ENCODE assay signal across 22 cellular contexts in genomic region chr1:175195281-175195680, GRCh38. TPM values are rescaled to one million over a fixed set of nuclear protein-coding genes. Genes with fewer than 3 reads are reported as not detected.
DNase-seq lines count a peak whose midpoint lies in the region; ATAC-seq and TF ChIP-seq lines count a peak whose summit lies in the region.
"Had no signal": no experiment of that assay in that cellular context is flagged by ENCODE, and none has a peak within 500 bp of the region (broad histone marks: within the 10 kb centered on the region; RNA-seq: fewer than 3 reads in every experiment).

No MANE protein-coding gene starts in this region.

- no peak overlapping the region for H2AFZ ChIP-seq in mesenchymal stem cell (ENCODE audit: low read depth, low read length)

- H4K91ac ChIP-seq in mesenchymal stem cell (ENCODE audit: low read length): no peak overlapping the region

- H3K27ac ChIP-seq in mesenchymal stem cell (ENCODE audit: low read length, poor library complexity, severe bottlenecking): no peak overlapping the region
- H3K27ac ChIP-seq: tibial nerve had no signal

- H3K23ac ChIP-seq in mesenchymal stem cell (ENCODE audit: low read length in 2 of 2): no peak overlapping the region

- H3K4me3 Mint-ChIP-seq in activated B cell treated with CpG ODN at 0.5 μM for 24 hours: peak overlapping the region; percentile 29
- H3K4me3 Mint-ChIP-seq: mesothelial cell of epicardium, nephron progenitor cell had no signal

- H3K9me3 ChIP-seq in mesenchymal stem cell (ENCODE audit: control insufficient read depth, low read length): no peaks in the 10 kb centered on the region
- H3K9me3 ChIP-seq: tibial nerve had no signal

- H3K36me3 ChIP-seq in mesenchymal stem cell (ENCODE audit: control insufficient read depth in 1 of 2, insufficient read depth in 2 of 2, low read depth in 1 of 2, low read length in 2 of 2): no peaks in the 10 kb centered on the region
- H3K36me3 ChIP-seq: tibial nerve had no signal

- no peak overlapping the region for H2BK5ac ChIP-seq in mesenchymal stem cell (ENCODE audit: low read depth, low read length, poor library complexity, severe bottlenecking)

- H3K4me3 ChIP-seq in mesenchymal stem cell (ENCODE audit: insufficient read depth in 1 of 2, low read depth in 1 of 2, low read length in 2 of 2): no peak overlapping the region
- H3K4me3 ChIP-seq: K562, tibial nerve had no signal

- ATAC-seq in GM18858 (IDR thresholded peaks at IDR 0.05; ENCODE audit: unreplicated experiment) (peak; percentile 30), HG03103 (IDR thresholded peaks at IDR 0.05; ENCODE audit: low read depth, unreplicated experiment) (peak; percentile 25), activated B cell treated with CpG ODN at 0.5 μM for 24 hours (ENCODE audit: low read depth) (peak; percentile 28)
- ATAC-seq: K562; sciatic nerve; stimulated activated naive CD8-positive, alpha-beta T cell treated with anti-CD3 and anti-CD28 coated beads, Interleukin-15, Interleukin-2, amounts not matched to agents 100 U/mL and 50 U/mL, for 24 hours; T-cell had no signal

- H3K4me1 Mint-ChIP-seq in activated B cell treated with CpG ODN at 0.5 μM for 24 hours: peaks cover 85% of the 10 kb centered on the region

- no peak for DNase-seq in activated B cell treated with CpG ODN at 0.5 μM for 24 hours
- no peak for DNase-seq in anterior cingulate cortex (lab: John Stamatoyannopoulos, UW)
- no peak for DNase-seq in NCI-H82 (lab: John Stamatoyannopoulos, UW)
- no peak for DNase-seq in mesenchymal stem cell
- no peak for DNase-seq in SKM-1 treated with dmso at 0.1 percent for 144 hours (lab: John Stamatoyannopoulos, UW; ENCODE audit: unreplicated experiment)
- DNase-seq: activated CD4-positive, alpha-beta T cell treated with anti-CD3 and anti-CD28 coated beads, Interleukin-2, amount 50 U/mL, for 48 hours; activated naive CD4-positive, alpha-beta T cell treated with anti-CD3 and anti-CD28 coated beads, Interleukin-2, amount 50 U/mL, for 16 hours; AML-193; cerebellar nuclear complex; effector CD4-positive, alpha-beta T cell; NCI-H2081 treated with DMSO at 0.1 percent for 48 hours; NCI-H524; nephron progenitor cell; Right ventricle myocardium superior; stimulated activated naive CD8-positive, alpha-beta T cell treated with anti-CD3 and anti-CD28 coated beads, Interleukin-15, Interleukin-2, amounts not matched to agents 100 U/mL and 50 U/mL, for 24 hours; T-cell had no signal

- POLR2A ChIA-PET in activated B cell treated with CpG ODN at 0.5 μM for 24 hours (lab: Charles Lee): interaction anchor here (0.6 to 6.7 kb wide), 13 partner anchors 9 to 196 kb away, joined by 3 to 64 read pairs (median 6); partner anchors contain the start of genes CACYBP and MRPS14

- H3K9ac ChIP-seq in mesenchymal stem cell (ENCODE audit: low read length): no peak overlapping the region

- no peak overlapping the region for H2AK5ac ChIP-seq in mesenchymal stem cell (ENCODE audit: low read length, severe bottlenecking)

- CTCF ChIA-PET in activated B cell treated with CpG ODN at 0.5 μM for 24 hours (lab: Charles Lee): interaction anchor here (1.1 to 4.0 kb wide), 4 partner anchors 9 to 124 kb away, joined by 3 to 18 read pairs (median 5); no protein-coding TSS in a partner anchor

- H3K9me3 Mint-ChIP-seq in activated B cell treated with CpG ODN at 0.5 μM for 24 hours: no peaks in the 10 kb centered on the region
- H3K9me3 Mint-ChIP-seq: mesothelial cell of epicardium, nephron progenitor cell, T-cell had no signal

- no peak overlapping the region for H3K4me2 ChIP-seq in mesenchymal stem cell (ENCODE audit: low read length, poor library complexity, severe bottlenecking)

- H3K4ac ChIP-seq in mesenchymal stem cell (ENCODE audit: low read depth in 1 of 2, low read length in 2 of 2): no peak overlapping the region

- H3K27me3 ChIP-seq in mesenchymal stem cell (ENCODE audit: control insufficient read depth in 1 of 2, insufficient read depth in 1 of 2, low read length in 2 of 2): peaks cover 28 to 51% of the 10 kb centered on the region in 2 experiments
- H3K27me3 ChIP-seq: tibial nerve had no signal

- peak overlapping the region; percentile 81 for H3K27ac Mint-ChIP-seq in activated B cell treated with CpG ODN at 0.5 μM for 24 hours
- H3K27ac Mint-ChIP-seq: mesothelial cell of epicardium, nephron progenitor cell had no signal

- no peak overlapping the region for H2BK12ac ChIP-seq in mesenchymal stem cell (ENCODE audit: low read length in 2 of 2)

- H2BK120ac ChIP-seq in mesenchymal stem cell (ENCODE audit: low read depth, low read length): no peak overlapping the region

- no peak overlapping the region for H3K18ac ChIP-seq in mesenchymal stem cell (ENCODE audit: low read depth in 1 of 2, low read length in 2 of 2)

- WGBS in mesenchymal stem cell: 0% methylated on average over 1 of the region's 1 CpG

- no peak overlapping the region for H4K8ac ChIP-seq in mesenchymal stem cell (ENCODE audit: low read length)

- H2BK15ac ChIP-seq in mesenchymal stem cell (ENCODE audit: low read depth, poor library complexity, severe bottlenecking): no peak overlapping the region

- H3K27me3 Mint-ChIP-seq in activated B cell treated with CpG ODN at 0.5 μM for 24 hours: no peaks in the 10 kb centered on the region
- H3K27me3 Mint-ChIP-seq: T-cell had no signal

- intact Hi-C loops in activated B cell treated with CpG ODN at 0.5 μM for 24 hours (cut with micrococcal nuclease): loop anchor here (1.0 kb wide), 1 partner anchor 9 kb away; no protein-coding TSS in a partner anchor

- no peak for TF ChIP-seq CTCF in activated B cell treated with CpG ODN at 0.5 μM for 24 hours (IDR thresholded peaks at IDR 0.05)

- H3K36me3 Mint-ChIP-seq in activated B cell treated with CpG ODN at 0.5 μM for 24 hours (ENCODE audit: low read depth): peaks cover 16% of the 10 kb centered on the region
- H3K36me3 Mint-ChIP-seq: mesothelial cell of epicardium had no signal

- H3K4me1 ChIP-seq in mesenchymal stem cell (ENCODE audit: control insufficient read depth, insufficient read depth, low read depth, low read length): peaks cover 12% of the 10 kb centered on the region

- no peaks in the 10 kb centered on the region for H3K79me1 ChIP-seq in mesenchymal stem cell (replicated peaks; ENCODE audit: low read length, poor library complexity, severe bottlenecking)

- no peak overlapping the region for H3K14ac ChIP-seq in mesenchymal stem cell (ENCODE audit: low read length in 2 of 2)

RNA-seq across cellular contexts. Expression of gene KIAA0040, which starts 2.7 kb away (rescaled TPM):
- 55.5 and 57.2 TPM in 2 replicates for total RNA-seq in activated B cell treated with CpG ODN at 0.5 μM for 24 hours
- polyA plus RNA-seq in mesenchymal stem cell (2013, experiment 1 of 2): 2.7 TPM
- 2.7 TPM for polyA plus RNA-seq in mesenchymal stem cell (2013, experiment 2 of 2)
